1 cellular context compared by ENCODE assay signal in genomic region chr1:226939439-226940028, GRCh38.
TF ChIP-seq lines count a peak whose summit lies in the region.

No MANE protein-coding gene starts in this region.

TF ChIP-seq in K562, 482 proteins besides CTCF, POLR2A, EP300 and RAD21 (continued from another document and continues in another):
- TF ChIP-seq, protein P1, sequence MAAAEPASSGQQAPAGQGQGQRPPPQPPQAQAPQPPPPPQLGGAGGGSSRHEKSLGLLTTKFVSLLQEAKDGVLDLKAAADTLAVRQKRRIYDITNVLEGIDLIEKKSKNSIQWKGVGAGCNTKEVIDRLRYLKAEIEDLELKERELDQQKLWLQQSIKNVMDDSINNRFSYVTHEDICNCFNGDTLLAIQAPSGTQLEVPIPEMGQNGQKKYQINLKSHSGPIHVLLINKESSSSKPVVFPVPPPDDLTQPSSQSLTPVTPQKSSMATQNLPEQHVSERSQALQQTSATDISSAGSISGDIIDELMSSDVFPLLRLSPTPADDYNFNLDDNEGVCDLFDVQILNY (CRISPR knock-in tag; IDR thresholded peaks at IDR 0.05) = peak; percentile 96
- TF ChIP-seq NCOA6 (IDR thresholded peaks at IDR 0.05) (no peak), ZBTB33 (CRISPR knock-in tag; IDR thresholded peaks at IDR 0.05) (peak; percentile 90), HDAC8 (tag; IDR thresholded peaks at IDR 0.05) (peak; percentile 65; the same call in 1 of the 2 replicates), BACH1 (tag; IDR thresholded peaks at IDR 0.05) (peak; percentile 19; the same call in 1 of the 2 replicates), CXXC5 (CRISPR knock-in tag; IDR thresholded peaks at IDR 0.05) (no peak), RBM22 (IDR thresholded peaks at IDR 0.05; ENCODE audit: low read depth, low read length, poor library complexity, severe bottlenecking) (peak; percentile 45), FOXK2 (conservative IDR thresholded peaks at IDR 0.05 in 1 of 2, IDR thresholded peaks at IDR 0.05 in 1 of 2; ENCODE audit: low read depth in 2 of 2) (no peak), GABPB1 (CRISPR knock-in tag; IDR thresholded peaks at IDR 0.05) (peak; percentile 86), ZNF384 (IDR thresholded peaks at IDR 0.05; ENCODE audit: low read depth, low read length) (no peak), THAP12 (CRISPR knock-in tag; IDR thresholded peaks at IDR 0.05) (peak; percentile 95), NFE2 (IDR thresholded peaks at IDR 0.05; ENCODE audit: low read depth) (no peak), C11orf30 (IDR thresholded peaks at IDR 0.05; ENCODE audit: low read depth) (no peak), ZNF586 (CRISPR knock-in tag; conservative IDR thresholded peaks at IDR 0.05) (no peak), ZNF644 (tag; IDR thresholded peaks at IDR 0.05; ENCODE audit: low read depth) (no peak), KDM5B (IDR thresholded peaks at IDR 0.05; ENCODE audit: insufficient replicate concordance, low read depth, low read length) (peak; percentile 74), NR2C1 (IDR thresholded peaks at IDR 0.05) (no peak), NR2C1 (tag; IDR thresholded peaks at IDR 0.05) (no peak), ZNF75A (CRISPR knock-in tag; IDR thresholded peaks at IDR 0.05) (no peak; the same call in 1 of the 2 replicates), FOXJ3 (CRISPR knock-in tag; IDR thresholded peaks at IDR 0.05) (no peak), ZBTB7A (IDR thresholded peaks at IDR 0.05; ENCODE audit: borderline replicate concordance, control insufficient read depth, low read depth, low read length) (peak; percentile 44; the same call in 1 of the 2 replicates), PHB (CRISPR knock-in tag; IDR thresholded peaks at IDR 0.05) (peak; percentile 85), DACH1 (IDR thresholded peaks at IDR 0.05; ENCODE audit: partially characterized antibody) (no peak), MCM3 (IDR thresholded peaks at IDR 0.05) (no peak), RBM15 (IDR thresholded peaks at IDR 0.05; ENCODE audit: insufficient read depth, low read length) (no peak), EWSR1 (IDR thresholded peaks at IDR 0.05; ENCODE audit: borderline replicate concordance, low read depth, partially characterized antibody) (no peak), ZNF217 (CRISPR knock-in tag; IDR thresholded peaks at IDR 0.05) (peak; percentile 94), RBM34 (IDR thresholded peaks at IDR 0.05; ENCODE audit: borderline replicate concordance, insufficient read depth, low read length) (no peak), STAT5A (IDR thresholded peaks at IDR 0.05; ENCODE audit: borderline replicate concordance, low read length) (no peak), ZNF764 (CRISPR knock-in tag; IDR thresholded peaks at IDR 0.05; ENCODE audit: low read depth) (no peak), KAT2B (IDR thresholded peaks at IDR 0.05; ENCODE audit: low read depth, low read length) (no peak), LEF1 (IDR thresholded peaks at IDR 0.05) (no peak), HIVEP1 (CRISPR knock-in tag; IDR thresholded peaks at IDR 0.05) (peak; percentile 72; the same call in 1 of the 2 replicates), CTBP1 (IDR thresholded peaks at IDR 0.05; ENCODE audit: borderline replicate concordance) (no peak; the same call in 1 of the 2 replicates), MAFK (IDR thresholded peaks at IDR 0.05; ENCODE audit: low read length) (no peak), SNAPC5 (CRISPR knock-in tag; IDR thresholded peaks at IDR 0.05) (no peak), CSDE1 (IDR thresholded peaks at IDR 0.05) (no peak), SMARCB1 (IDR thresholded peaks at IDR 0.05; ENCODE audit: insufficient read length, low read depth) (no peak), CAMTA2 (CRISPR knock-in tag; conservative IDR thresholded peaks at IDR 0.05) (no peak), ADNP (tag; IDR thresholded peaks at IDR 0.05) (no peak), DLX4 (CRISPR knock-in tag; IDR thresholded peaks at IDR 0.05) (no peak)
- TF ChIP-seq, protein P2, sequence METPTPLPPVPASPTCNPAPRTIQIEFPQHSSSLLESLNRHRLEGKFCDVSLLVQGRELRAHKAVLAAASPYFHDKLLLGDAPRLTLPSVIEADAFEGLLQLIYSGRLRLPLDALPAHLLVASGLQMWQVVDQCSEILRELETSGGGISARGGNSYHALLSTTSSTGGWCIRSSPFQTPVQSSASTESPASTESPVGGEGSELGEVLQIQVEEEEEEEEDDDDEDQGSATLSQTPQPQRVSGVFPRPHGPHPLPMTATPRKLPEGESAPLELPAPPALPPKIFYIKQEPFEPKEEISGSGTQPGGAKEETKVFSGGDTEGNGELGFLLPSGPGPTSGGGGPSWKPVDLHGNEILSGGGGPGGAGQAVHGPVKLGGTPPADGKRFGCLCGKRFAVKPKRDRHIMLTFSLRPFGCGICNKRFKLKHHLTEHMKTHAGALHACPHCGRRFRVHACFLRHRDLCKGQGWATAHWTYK (CRISPR knock-in tag; IDR thresholded peaks at IDR 0.05) = no peak; the same call in 1 of the 2 replicates
- TF ChIP-seq, protein P3, sequence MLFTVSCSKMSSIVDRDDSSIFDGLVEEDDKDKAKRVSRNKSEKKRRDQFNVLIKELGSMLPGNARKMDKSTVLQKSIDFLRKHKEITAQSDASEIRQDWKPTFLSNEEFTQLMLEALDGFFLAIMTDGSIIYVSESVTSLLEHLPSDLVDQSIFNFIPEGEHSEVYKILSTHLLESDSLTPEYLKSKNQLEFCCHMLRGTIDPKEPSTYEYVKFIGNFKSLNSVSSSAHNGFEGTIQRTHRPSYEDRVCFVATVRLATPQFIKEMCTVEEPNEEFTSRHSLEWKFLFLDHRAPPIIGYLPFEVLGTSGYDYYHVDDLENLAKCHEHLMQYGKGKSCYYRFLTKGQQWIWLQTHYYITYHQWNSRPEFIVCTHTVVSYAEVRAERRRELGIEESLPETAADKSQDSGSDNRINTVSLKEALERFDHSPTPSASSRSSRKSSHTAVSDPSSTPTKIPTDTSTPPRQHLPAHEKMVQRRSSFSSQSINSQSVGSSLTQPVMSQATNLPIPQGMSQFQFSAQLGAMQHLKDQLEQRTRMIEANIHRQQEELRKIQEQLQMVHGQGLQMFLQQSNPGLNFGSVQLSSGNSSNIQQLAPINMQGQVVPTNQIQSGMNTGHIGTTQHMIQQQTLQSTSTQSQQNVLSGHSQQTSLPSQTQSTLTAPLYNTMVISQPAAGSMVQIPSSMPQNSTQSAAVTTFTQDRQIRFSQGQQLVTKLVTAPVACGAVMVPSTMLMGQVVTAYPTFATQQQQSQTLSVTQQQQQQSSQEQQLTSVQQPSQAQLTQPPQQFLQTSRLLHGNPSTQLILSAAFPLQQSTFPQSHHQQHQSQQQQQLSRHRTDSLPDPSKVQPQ (CRISPR knock-in tag; IDR thresholded peaks at IDR 0.05; ENCODE audit: borderline replicate concordance) = no peak
- TF ChIP-seq, protein P4, sequence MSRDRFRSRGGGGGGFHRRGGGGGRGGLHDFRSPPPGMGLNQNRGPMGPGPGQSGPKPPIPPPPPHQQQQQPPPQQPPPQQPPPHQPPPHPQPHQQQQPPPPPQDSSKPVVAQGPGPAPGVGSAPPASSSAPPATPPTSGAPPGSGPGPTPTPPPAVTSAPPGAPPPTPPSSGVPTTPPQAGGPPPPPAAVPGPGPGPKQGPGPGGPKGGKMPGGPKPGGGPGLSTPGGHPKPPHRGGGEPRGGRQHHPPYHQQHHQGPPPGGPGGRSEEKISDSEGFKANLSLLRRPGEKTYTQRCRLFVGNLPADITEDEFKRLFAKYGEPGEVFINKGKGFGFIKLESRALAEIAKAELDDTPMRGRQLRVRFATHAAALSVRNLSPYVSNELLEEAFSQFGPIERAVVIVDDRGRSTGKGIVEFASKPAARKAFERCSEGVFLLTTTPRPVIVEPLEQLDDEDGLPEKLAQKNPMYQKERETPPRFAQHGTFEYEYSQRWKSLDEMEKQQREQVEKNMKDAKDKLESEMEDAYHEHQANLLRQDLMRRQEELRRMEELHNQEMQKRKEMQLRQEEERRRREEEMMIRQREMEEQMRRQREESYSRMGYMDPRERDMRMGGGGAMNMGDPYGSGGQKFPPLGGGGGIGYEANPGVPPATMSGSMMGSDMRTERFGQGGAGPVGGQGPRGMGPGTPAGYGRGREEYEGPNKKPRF (IDR thresholded peaks at IDR 0.05; ENCODE audit: low read depth, low read length) = no peak
- TF ChIP-seq, protein P5, sequence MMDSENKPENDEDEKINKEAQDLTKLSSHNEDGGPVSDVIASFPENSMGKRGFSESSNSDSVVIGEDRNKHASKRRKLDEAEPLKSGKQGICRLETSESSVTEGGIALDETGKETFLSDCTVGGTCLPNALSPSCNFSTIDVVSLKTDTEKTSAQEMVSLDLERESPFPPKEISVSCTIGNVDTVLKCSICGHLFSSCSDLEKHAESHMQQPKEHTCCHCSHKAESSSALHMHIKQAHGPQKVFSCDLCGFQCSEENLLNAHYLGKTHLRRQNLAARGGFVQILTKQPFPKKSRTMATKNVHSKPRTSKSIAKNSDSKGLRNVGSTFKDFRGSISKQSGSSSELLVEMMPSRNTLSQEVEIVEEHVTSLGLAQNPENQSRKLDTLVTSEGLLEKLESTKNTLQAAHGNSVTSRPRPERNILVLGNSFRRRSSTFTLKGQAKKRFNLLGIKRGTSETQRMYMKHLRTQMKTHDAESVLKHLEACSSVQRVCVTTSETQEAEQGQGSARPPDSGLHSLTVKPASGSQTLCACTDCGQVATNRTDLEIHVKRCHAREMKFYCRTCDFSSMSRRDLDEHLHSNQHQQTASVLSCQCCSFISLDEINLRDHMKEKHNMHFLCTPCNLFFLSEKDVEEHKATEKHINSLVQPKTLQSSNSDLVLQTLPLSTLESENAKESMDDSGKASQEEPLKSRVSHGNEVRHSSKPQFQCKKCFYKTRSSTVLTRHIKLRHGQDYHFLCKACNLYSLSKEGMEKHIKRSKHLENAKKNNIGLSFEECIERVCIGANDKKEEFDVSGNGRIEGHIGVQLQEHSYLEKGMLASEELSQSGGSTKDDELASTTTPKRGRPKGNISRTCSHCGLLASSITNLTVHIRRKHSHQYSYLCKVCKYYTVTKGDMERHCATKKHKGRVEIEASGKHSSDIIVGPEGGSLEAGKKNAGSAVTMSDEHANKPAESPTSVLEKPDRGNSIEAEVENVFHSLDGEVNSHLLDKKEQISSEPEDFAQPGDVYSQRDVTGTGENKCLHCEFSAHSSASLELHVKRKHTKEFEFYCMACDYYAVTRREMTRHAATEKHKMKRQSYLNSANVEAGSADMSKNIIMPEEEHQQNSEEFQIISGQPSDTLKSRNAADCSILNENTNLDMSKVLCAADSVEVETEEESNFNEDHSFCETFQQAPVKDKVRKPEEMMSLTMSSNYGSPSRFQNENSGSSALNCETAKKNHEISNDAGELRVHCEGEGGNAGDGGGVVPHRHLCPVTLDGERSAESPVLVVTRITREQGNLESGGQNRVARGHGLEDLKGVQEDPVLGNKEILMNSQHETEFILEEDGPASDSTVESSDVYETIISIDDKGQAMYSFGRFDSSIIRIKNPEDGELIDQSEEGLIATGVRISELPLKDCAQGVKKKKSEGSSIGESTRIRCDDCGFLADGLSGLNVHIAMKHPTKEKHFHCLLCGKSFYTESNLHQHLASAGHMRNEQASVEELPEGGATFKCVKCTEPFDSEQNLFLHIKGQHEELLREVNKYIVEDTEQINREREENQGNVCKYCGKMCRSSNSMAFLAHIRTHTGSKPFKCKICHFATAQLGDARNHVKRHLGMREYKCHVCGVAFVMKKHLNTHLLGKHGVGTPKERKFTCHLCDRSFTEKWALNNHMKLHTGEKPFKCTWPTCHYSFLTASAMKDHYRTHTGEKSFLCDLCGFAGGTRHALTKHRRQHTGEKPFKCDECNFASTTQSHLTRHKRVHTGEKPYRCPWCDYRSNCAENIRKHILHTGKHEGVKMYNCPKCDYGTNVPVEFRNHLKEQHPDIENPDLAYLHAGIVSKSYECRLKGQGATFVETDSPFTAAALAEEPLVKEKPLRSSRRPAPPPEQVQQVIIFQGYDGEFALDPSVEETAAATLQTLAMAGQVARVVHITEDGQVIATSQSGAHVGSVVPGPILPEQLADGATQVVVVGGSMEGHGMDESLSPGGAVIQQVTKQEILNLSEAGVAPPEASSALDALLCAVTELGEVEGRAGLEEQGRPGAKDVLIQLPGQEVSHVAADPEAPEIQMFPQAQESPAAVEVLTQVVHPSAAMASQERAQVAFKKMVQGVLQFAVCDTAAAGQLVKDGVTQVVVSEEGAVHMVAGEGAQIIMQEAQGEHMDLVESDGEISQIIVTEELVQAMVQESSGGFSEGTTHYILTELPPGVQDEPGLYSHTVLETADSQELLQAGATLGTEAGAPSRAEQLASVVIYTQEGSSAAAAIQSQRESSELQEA (IDR thresholded peaks at IDR 0.05; ENCODE audit: low read depth) = no peak
